ENCODE assay signal across 19 cellular contexts in the genomic region with DNA sequence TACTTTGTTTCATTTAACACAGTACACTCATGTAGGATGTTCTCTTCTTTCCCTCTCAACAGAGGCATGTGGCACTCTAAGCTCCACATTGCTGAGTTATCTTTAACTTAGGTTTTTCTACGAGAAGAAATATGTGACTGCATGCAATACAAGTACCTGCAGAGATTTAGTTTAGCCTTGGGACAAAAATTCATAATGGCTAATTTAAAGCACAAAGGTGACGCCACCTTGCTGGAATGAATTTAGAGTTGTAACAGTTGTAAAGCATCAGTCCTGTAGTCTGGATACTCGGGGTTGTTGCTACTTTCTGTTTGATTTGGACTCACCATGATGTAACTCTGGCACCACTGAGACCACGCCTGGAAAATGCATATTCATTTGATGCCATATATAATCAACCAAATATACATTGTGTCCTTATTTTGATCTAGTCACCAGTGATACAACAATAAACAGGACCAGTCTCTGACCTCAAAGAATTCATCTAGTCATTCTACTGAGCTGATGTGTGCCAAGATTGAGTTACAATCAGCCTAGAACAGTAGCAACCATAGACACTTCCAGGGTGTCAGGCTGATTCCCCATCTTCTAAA.
DNase-seq lines count a peak whose midpoint lies in the region; ATAC-seq, FAIRE-seq and TF ChIP-seq lines count a peak whose summit lies in the region.
"Had no signal": no experiment of that assay in that cellular context is flagged by ENCODE, and none has a peak within 500 bp of the region (broad histone marks: within the 10 kb centered on the region; RNA-seq: fewer than 3 reads in every experiment).

No MANE protein-coding gene starts in this region.

- no peaks in the 10 kb centered on the region for H3K36me3 ChIP-seq in OCI-LY1 (ENCODE audit: insufficient read depth, low read length)
- no peaks in the 10 kb centered on the region for H3K36me3 ChIP-seq in PC-3 (ENCODE audit: low read depth, low read length)
- H3K36me3 ChIP-seq: BE2C had no signal

- DNase-seq in HTR-8/SVneo (ENCODE audit: insufficient read length, low spot score) (no peak), kidney tubule cell (ENCODE audit: low spot score) (peak; percentile 22), ecto neural progenitor cell (ENCODE audit: low spot score) (no peak), PC-3 (no peak)
- no peak for DNase-seq in activated CD4-positive, CD25-positive, alpha-beta regulatory T cell (lab: John Stamatoyannopoulos, UW)
- DNase-seq in activated CD4-positive, alpha-beta T cell treated with anti-CD3 and anti-CD28 coated beads, Interleukin-2, amount 10 ng/mL, durations not matched to agents 24 days and 14 days = no peak
- DNase-seq: BE2C; CD4-positive, alpha-beta memory T cell; DMS79; EL; GDM1; GOT3; H9 had no signal

- H3K4me1 Mint-ChIP-seq in activated CD4-positive, alpha-beta T cell treated with anti-CD3 and anti-CD28 coated beads, Interleukin-2, amount 10 ng/mL, durations not matched to agents 24 days and 14 days = no peaks in the 10 kb centered on the region
- H3K4me1 Mint-ChIP-seq: CD4-positive, alpha-beta memory T cell had no signal

- H3K9me3 ChIP-seq in OCI-LY1 (ENCODE audit: low read length) = peaks cover 3% of the 10 kb centered on the region; the same call in 1 of the 2 replicates
- H3K9me3 ChIP-seq in PC-3 (ENCODE audit: low read length) = no peaks in the 10 kb centered on the region
- H3K9me3 ChIP-seq: BE2C had no signal

- H3K27ac ChIP-seq in OCI-LY1 (ENCODE audit: low read depth, low read length, poor library complexity, severe bottlenecking) (no peak overlapping the region), PC-3 (ENCODE audit: low read length) (no peak overlapping the region)
- H3K27ac ChIP-seq: C4-2B had no signal

- H3K4me2 ChIP-seq in OCI-LY1 (ENCODE audit: low read length) (peak overlapping the region; percentile 29; the same call in 1 of the 2 replicates), PC-3 (ENCODE audit: low read length) (no peak overlapping the region)

- H2AFZ ChIP-seq in OCI-LY1 (ENCODE audit: low read length) (peak overlapping the region; percentile 14; the same call in 1 of the 2 replicates), PC-3 (ENCODE audit: low read length) (no peak overlapping the region)

- H3K27ac Mint-ChIP-seq in activated CD4-positive, alpha-beta T cell treated with anti-CD3 and anti-CD28 coated beads, Interleukin-2, amount 10 ng/mL, durations not matched to agents 24 days and 14 days = no peak overlapping the region
- H3K27ac Mint-ChIP-seq: CD4-positive, alpha-beta memory T cell; H9 had no signal

- H3K27me3 Mint-ChIP-seq in activated CD4-positive, alpha-beta T cell treated with anti-CD3 and anti-CD28 coated beads, Interleukin-2, amount 10 ng/mL, durations not matched to agents 24 days and 14 days = no peaks in the 10 kb centered on the region
- H3K27me3 Mint-ChIP-seq: CD4-positive, alpha-beta memory T cell had no signal

- intact Hi-C loops in activated CD4-positive, alpha-beta T cell treated with anti-CD3 and anti-CD28 coated beads, Interleukin-2, amount 10 ng/mL, durations not matched to agents 24 days and 14 days (cut with micrococcal nuclease) = no loop called here
- intact Hi-C loops in PC-3 (cut with micrococcal nuclease) = no loop called here

- POLR2A ChIA-PET in PC-3 (lab: Charles Lee; ENCODE audit: unreplicated experiment) = no interaction called here

- no peak overlapping the region for H3K4me3 Mint-ChIP-seq in activated CD4-positive, alpha-beta T cell treated with anti-CD3 and anti-CD28 coated beads, Interleukin-2, amount 10 ng/mL, durations not matched to agents 24 days and 14 days
- H3K4me3 Mint-ChIP-seq: CD4-positive, alpha-beta memory T cell; H9 had no signal

- FAIRE-seq in HTR-8/SVneo (lab: Jason Lieb, UNC) = peak; percentile 54
- FAIRE-seq: A204.1, GM12892, GM19239, HepG2 had no signal

- H3K27me3 ChIP-seq in OCI-LY1 (ENCODE audit: insufficient read depth, low read length) (no peaks in the 10 kb centered on the region), PC-3 (ENCODE audit: low read length) (no peaks in the 10 kb centered on the region)
- H3K27me3 ChIP-seq: BE2C had no signal

- CTCF ChIA-PET in PC-3 (lab: Charles Lee) = no interaction called here

- H3K9me2 ChIP-seq in OCI-LY1 (ENCODE audit: low read depth, low read length) (no peaks in the 10 kb centered on the region), PC-3 (replicated peaks; ENCODE audit: low read length) (no peaks in the 10 kb centered on the region)

- no peak for TF ChIP-seq CTCF in OCI-LY1 (IDR thresholded peaks at IDR 0.05; ENCODE audit: low read length)
- no peak for TF ChIP-seq CTCF in PC-3 (conservative IDR thresholded peaks at IDR 0.05; ENCODE audit: low read depth, low read length)

- ATAC-seq in PC-3 = no peak
- ATAC-seq: HepG2 had no signal

- H3K79me2 ChIP-seq in OCI-LY1 (ENCODE audit: insufficient read depth, low read length) (no peaks in the 10 kb centered on the region), PC-3 (ENCODE audit: low read length) (no peaks in the 10 kb centered on the region)

- BruUV-seq in PC-3 (replicated peaks; lab: Mats Ljungman, UMichigan) = no TSS peak

- H3K4me3 ChIP-seq in OCI-LY1 (ENCODE audit: low read depth, low read length, poor library complexity, severe bottlenecking) (no peak overlapping the region), PC-3 (ENCODE audit: low read length) (no peak overlapping the region)

- H3K9ac ChIP-seq in OCI-LY1 (ENCODE audit: low read length) (no peak overlapping the region), PC-3 (ENCODE audit: low read length) (no peak overlapping the region)

- peaks cover 13% of the 10 kb centered on the region for H3K9me3 Mint-ChIP-seq in activated CD4-positive, alpha-beta T cell treated with anti-CD3 and anti-CD28 coated beads, Interleukin-2, amount 10 ng/mL, durations not matched to agents 24 days and 14 days
- H3K9me3 Mint-ChIP-seq: H9 had no signal

- H3F3A ChIP-seq in OCI-LY1 (ENCODE audit: insufficient read depth, low read length) = no peaks in the 10 kb centered on the region
- no peaks in the 10 kb centered on the region for H3F3A ChIP-seq in PC-3 (ENCODE audit: low read length, unreplicated experiment)

- no peaks in the 10 kb centered on the region for H4K20me1 ChIP-seq in OCI-LY1 (ENCODE audit: insufficient read depth, low read length)
- no peaks in the 10 kb centered on the region for H4K20me1 ChIP-seq in PC-3 (ENCODE audit: low read length)

- H3K4me1 ChIP-seq in OCI-LY1 (ENCODE audit: insufficient read depth, low read length, severe bottlenecking) (peaks cover 19% of the 10 kb centered on the region), PC-3 (ENCODE audit: insufficient read depth, low read length) (no peaks in the 10 kb centered on the region; the same call in 1 of the 2 replicates)
- H3K4me1 ChIP-seq: BE2C had no signal

- no peaks in the 10 kb centered on the region for H3K36me3 Mint-ChIP-seq in activated CD4-positive, alpha-beta T cell treated with anti-CD3 and anti-CD28 coated beads, Interleukin-2, amount 10 ng/mL, durations not matched to agents 24 days and 14 days (ENCODE audit: low read depth)
- H3K36me3 Mint-ChIP-seq: CD4-positive, alpha-beta memory T cell had no signal
